Comparison of ENCODE assay signal across 9 cellular contexts in the genomic region with DNA sequence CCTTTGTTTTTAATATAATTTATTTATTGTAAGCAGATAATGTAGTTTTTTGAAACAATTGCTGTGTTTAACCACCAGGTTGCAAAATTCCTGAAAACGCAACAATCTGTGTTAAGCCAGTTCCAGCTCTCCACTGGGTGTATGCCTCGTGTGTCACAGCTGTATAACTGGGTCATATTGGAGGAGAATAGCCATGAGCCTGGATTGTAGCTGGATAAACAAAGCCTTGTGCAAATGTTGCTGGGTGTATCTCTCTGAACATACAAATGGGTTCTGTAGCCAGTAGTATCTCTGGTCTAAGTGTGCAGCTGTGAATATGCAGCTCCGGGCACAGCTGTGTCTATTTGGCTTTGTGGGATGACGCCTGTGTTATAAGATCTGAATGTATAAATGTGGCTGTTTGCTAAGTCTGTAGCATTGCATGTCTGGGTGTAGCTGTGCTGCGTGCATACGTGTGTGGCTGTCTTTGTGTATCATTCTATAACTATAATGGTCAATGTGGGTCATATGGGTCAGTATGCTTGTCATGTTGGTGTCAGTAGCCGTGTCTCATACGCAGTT. TPM values are rescaled to one million over a fixed set of nuclear protein-coding genes. Genes with fewer than 3 reads are reported as not detected.
DNase-seq lines count a peak whose midpoint lies in the region; ATAC-seq and TF ChIP-seq lines count a peak whose summit lies in the region.
"Had no signal": no experiment of that assay in that cellular context is flagged by ENCODE, and none has a peak within 500 bp of the region (broad histone marks: within the 10 kb centered on the region; RNA-seq: fewer than 3 reads in every experiment).

No MANE protein-coding gene starts in this region.

- intact Hi-C loops in activated T-helper 2 cell treated with anti-CD3 and anti-CD28 coated beads, Interferon-gamma antibody, Interleukin-2, Interleukin-4, amounts not matched to agents 10 μg/mL and 5 μg/mL and 100 μg/mL, durations not matched to agents 14 hours and 24 hours and 36 hours (cut with micrococcal nuclease), result loop anchor here (5.0 kb wide), 1 partner anchor 105 kb away; no protein-coding TSS in a partner anchor

- ATAC-seq in gastroesophageal sphincter, result peak; percentile 77
- ATAC-seq in HG03025 (IDR thresholded peaks at IDR 0.05; ENCODE audit: low FRiP score, unreplicated experiment), result no peak

- no peak for TF ChIP-seq POLR2A in gastroesophageal sphincter (IDR thresholded peaks at IDR 0.05)
- TF ChIP-seq POLR2A in erythroblast (IDR thresholded peaks at IDR 0.05; ENCODE audit: low read length), result no peak

- no peak overlapping the region for H3K4me3 Mint-ChIP-seq in activated T-helper 2 cell treated with anti-CD3 and anti-CD28 coated beads, Interferon-gamma antibody, Interleukin-2, Interleukin-4, amounts not matched to agents 10 μg/mL and 5 μg/mL and 100 μg/mL, durations not matched to agents 14 hours and 24 hours and 36 hours (ENCODE audit: low read depth)
- H3K4me3 Mint-ChIP-seq: activated B cell treated with CpG ODN at 0.5 μM for 24 hours had no signal

- peak overlapping the region; percentile 96 for H3K27ac ChIP-seq in VCaP
- H3K27ac ChIP-seq in gastroesophageal sphincter, result peak overlapping the region in 3 of 4 donors; percentile 85 to 90 (median 89)

- TF ChIP-seq CTCF in VCaP (conservative IDR thresholded peaks at IDR 0.05), result no peak
- TF ChIP-seq CTCF in gastroesophageal sphincter (IDR thresholded peaks at IDR 0.05), result peak in 3 of 4 experiments; percentile 11 to 44 (median 26)

- H3K27me3 ChIP-seq in gastroesophageal sphincter, result no peaks in the 10 kb centered on the region

- WGBS in gastroesophageal sphincter (ENCODE audit: low coverage in 1 of 2), 2 donors, result 22 to 26% methylated on average over 8 of the region's 8 CpGs

- no peak overlapping the region for H3K27ac Mint-ChIP-seq in activated T-helper 2 cell treated with anti-CD3 and anti-CD28 coated beads, Interferon-gamma antibody, Interleukin-2, Interleukin-4, amounts not matched to agents 10 μg/mL and 5 μg/mL and 100 μg/mL, durations not matched to agents 14 hours and 24 hours and 36 hours
- H3K27ac Mint-ChIP-seq: activated B cell treated with CpG ODN at 0.5 μM for 24 hours had no signal

- no peak for TF ChIP-seq EP300 in gastroesophageal sphincter (IDR thresholded peaks at IDR 0.05)

- H3K4me3 ChIP-seq in gastroesophageal sphincter, result peak overlapping the region in 1 of 2 donors; percentile 78
- H3K4me3 ChIP-seq in skeletal muscle cell (ENCODE audit: low read depth, low read length), result no peak overlapping the region

- peaks cover 0 to 7% of the 10 kb centered on the region in 2 donors for H3K36me3 ChIP-seq in gastroesophageal sphincter

- DNase-seq in ELR (ENCODE audit: low read depth), result peak; percentile 50
- peak; percentile 54 for DNase-seq in skeletal muscle cell (ENCODE audit: low read depth)
- DNase-seq in erythroblast (lab: John Stamatoyannopoulos, UW), result no peak
- no peak for DNase-seq in activated T-helper 2 cell treated with anti-CD3 and anti-CD28 coated beads, Interferon-gamma antibody, Interleukin-2, Interleukin-4, amounts not matched to agents 10 μg/mL and 5 μg/mL and 100 μg/mL, durations not matched to agents 14 hours and 24 hours and 36 hours (ENCODE audit: low spot score)
- no peak for DNase-seq in SW480 (ENCODE audit: low spot score)
- DNase-seq: activated B cell treated with CpG ODN at 0.5 μM for 24 hours had no signal

- H3K27me3 Mint-ChIP-seq in activated T-helper 2 cell treated with anti-CD3 and anti-CD28 coated beads, Interferon-gamma antibody, Interleukin-2, Interleukin-4, amounts not matched to agents 10 μg/mL and 5 μg/mL and 100 μg/mL, durations not matched to agents 14 hours and 24 hours and 36 hours (ENCODE audit: low read depth), result peaks cover 31% of the 10 kb centered on the region

- no peaks in the 10 kb centered on the region for H3K9me3 ChIP-seq in gastroesophageal sphincter

- no peaks in the 10 kb centered on the region for H3K9me3 Mint-ChIP-seq in activated T-helper 2 cell treated with anti-CD3 and anti-CD28 coated beads, Interferon-gamma antibody, Interleukin-2, Interleukin-4, amounts not matched to agents 10 μg/mL and 5 μg/mL and 100 μg/mL, durations not matched to agents 14 hours and 24 hours and 36 hours
- H3K9me3 Mint-ChIP-seq: activated B cell treated with CpG ODN at 0.5 μM for 24 hours had no signal

- peaks cover 0 to 72% (median 11%) of the 10 kb centered on the region in 3 donors for H3K4me1 ChIP-seq in gastroesophageal sphincter

- H3K4me1 Mint-ChIP-seq in activated T-helper 2 cell treated with anti-CD3 and anti-CD28 coated beads, Interferon-gamma antibody, Interleukin-2, Interleukin-4, amounts not matched to agents 10 μg/mL and 5 μg/mL and 100 μg/mL, durations not matched to agents 14 hours and 24 hours and 36 hours (ENCODE audit: low read depth), result peaks cover 21% of the 10 kb centered on the region

- no peaks in the 10 kb centered on the region for H3K36me3 Mint-ChIP-seq in activated T-helper 2 cell treated with anti-CD3 and anti-CD28 coated beads, Interferon-gamma antibody, Interleukin-2, Interleukin-4, amounts not matched to agents 10 μg/mL and 5 μg/mL and 100 μg/mL, durations not matched to agents 14 hours and 24 hours and 36 hours (ENCODE audit: low read depth)

RNA-seq across cellular contexts. Expression of gene TCEA3, which starts 2.7 kb away (rescaled TPM):
- 10 to 100 TPM; 21.4 to 45.8 (median 26.6) TPM for total RNA-seq in gastroesophageal sphincter
- 3.3 and 5.6 TPM in 2 replicates for total RNA-seq in activated T-helper 2 cell treated with anti-CD3 and anti-CD28 coated beads, Interferon-gamma antibody, Interleukin-2, Interleukin-4, amounts not matched to agents 10 μg/mL and 5 μg/mL and 100 μg/mL, durations not matched to agents 14 hours and 24 hours and 36 hours
- total RNA-seq: activated B cell treated with CpG ODN at 0.5 μM for 24 hours had no signal

RNA-seq across cellular contexts. Expression of gene ZNF436, which starts 52.2 kb away (rescaled TPM):
- 10 to 100 TPM; 14.9 to 18.8 (median 16.6) TPM for total RNA-seq in gastroesophageal sphincter
- 4.9 and 6.1 TPM in 2 replicates for total RNA-seq in activated T-helper 2 cell treated with anti-CD3 and anti-CD28 coated beads, Interferon-gamma antibody, Interleukin-2, Interleukin-4, amounts not matched to agents 10 μg/mL and 5 μg/mL and 100 μg/mL, durations not matched to agents 14 hours and 24 hours and 36 hours

Comparison
In these comparisons a context has a peak if more than half of its experiments do, and no peak if none do; other contexts are left out.
1. DNase-seq: peak in ELR (single experiment) and skeletal muscle cell (single experiment); none in erythroblast (0 of 2), activated T-helper 2 cell treated with anti-CD3 and anti-CD28 coated beads, Interferon-gamma antibody, Interleukin-2, Interleukin-4, amounts not matched to agents 10 μg/mL and 5 μg/mL and 100 μg/mL, durations not matched to agents 14 hours and 24 hours and 36 hours (single experiment) and SW480 (single experiment).